2 cellular contexts compared by ENCODE assay signal in the genomic region with DNA sequence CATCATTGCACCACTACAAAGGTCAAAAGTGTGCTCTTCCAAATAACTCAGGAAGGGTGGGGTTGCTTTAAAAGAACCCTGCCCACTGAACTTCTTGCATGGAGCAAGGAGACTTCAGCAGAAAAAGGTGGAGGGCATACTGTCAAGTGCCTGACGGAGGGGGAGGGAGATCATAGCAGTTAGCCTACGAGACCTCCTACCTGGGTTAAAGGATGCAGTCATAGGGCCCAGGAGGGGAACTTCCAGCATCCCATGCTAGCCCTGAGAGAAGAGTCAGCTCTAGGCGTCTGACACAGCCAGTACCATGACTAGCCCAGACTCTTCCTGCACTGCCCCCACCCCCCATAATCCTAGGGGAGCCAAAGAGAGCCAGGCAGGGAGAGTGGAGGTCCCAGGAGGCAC.
TF ChIP-seq lines count a peak whose summit lies in the region.

No MANE protein-coding gene starts in this region.

TF ChIP-seq in GM23338, 12 proteins besides CTCF, POLR2A, EP300 and RAD21:
- TF ChIP-seq EZH2phosphoT487 (IDR thresholded peaks at IDR 0.05; ENCODE audit: unreplicated experiment) (no peak), EZH2 (IDR thresholded peaks at IDR 0.05; ENCODE audit: low read depth, unreplicated experiment) (no peak), NANOG (IDR thresholded peaks at IDR 0.05; ENCODE audit: borderline replicate concordance) (no peak), ZNF331 (CRISPR knock-in tag; IDR thresholded peaks at IDR 0.05; ENCODE audit: low read depth) (no peak), STAT1 (IDR thresholded peaks at IDR 0.05; ENCODE audit: unreplicated experiment) (no peak), ZNF462 (CRISPR knock-in tag; IDR thresholded peaks at IDR 0.05) (no peak), CREB1 (CRISPR knock-in tag; IDR thresholded peaks at IDR 0.05; ENCODE audit: low read depth) (no peak)
- TF ChIP-seq, protein P1, sequence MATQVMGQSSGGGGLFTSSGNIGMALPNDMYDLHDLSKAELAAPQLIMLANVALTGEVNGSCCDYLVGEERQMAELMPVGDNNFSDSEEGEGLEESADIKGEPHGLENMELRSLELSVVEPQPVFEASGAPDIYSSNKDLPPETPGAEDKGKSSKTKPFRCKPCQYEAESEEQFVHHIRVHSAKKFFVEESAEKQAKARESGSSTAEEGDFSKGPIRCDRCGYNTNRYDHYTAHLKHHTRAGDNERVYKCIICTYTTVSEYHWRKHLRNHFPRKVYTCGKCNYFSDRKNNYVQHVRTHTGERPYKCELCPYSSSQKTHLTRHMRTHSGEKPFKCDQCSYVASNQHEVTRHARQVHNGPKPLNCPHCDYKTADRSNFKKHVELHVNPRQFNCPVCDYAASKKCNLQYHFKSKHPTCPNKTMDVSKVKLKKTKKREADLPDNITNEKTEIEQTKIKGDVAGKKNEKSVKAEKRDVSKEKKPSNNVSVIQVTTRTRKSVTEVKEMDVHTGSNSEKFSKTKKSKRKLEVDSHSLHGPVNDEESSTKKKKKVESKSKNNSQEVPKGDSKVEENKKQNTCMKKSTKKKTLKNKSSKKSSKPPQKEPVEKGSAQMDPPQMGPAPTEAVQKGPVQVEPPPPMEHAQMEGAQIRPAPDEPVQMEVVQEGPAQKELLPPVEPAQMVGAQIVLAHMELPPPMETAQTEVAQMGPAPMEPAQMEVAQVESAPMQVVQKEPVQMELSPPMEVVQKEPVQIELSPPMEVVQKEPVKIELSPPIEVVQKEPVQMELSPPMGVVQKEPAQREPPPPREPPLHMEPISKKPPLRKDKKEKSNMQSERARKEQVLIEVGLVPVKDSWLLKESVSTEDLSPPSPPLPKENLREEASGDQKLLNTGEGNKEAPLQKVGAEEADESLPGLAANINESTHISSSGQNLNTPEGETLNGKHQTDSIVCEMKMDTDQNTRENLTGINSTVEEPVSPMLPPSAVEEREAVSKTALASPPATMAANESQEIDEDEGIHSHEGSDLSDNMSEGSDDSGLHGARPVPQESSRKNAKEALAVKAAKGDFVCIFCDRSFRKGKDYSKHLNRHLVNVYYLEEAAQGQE (IDR thresholded peaks at IDR 0.05; ENCODE audit: unreplicated experiment), result no peak

TF ChIP-seq in H1, 55 proteins besides CTCF, POLR2A, EP300 and RAD21:
- TF ChIP-seq ATF3 (IDR thresholded peaks at IDR 0.05; ENCODE audit: insufficient read depth, low read depth, low read length) (no peak), KDM5A (IDR thresholded peaks at IDR 0.05; ENCODE audit: low read length) (no peak), CTBP2 (IDR thresholded peaks at IDR 0.05; ENCODE audit: borderline replicate concordance, insufficient read depth, insufficient read length, low read length) (no peak), RFX5 (IDR thresholded peaks at IDR 0.05; ENCODE audit: borderline replicate concordance, low read depth, low read length) (no peak), FOSL1 (IDR thresholded peaks at IDR 0.05; ENCODE audit: insufficient read depth, low read depth, low read length) (no peak), CEBPB (IDR thresholded peaks at IDR 0.05; ENCODE audit: low read depth, low read length) (no peak), CBX5 (IDR thresholded peaks at IDR 0.05; ENCODE audit: low read depth, low read length) (no peak)
